1 cellular context compared by ENCODE assay signal in the genomic region with DNA sequence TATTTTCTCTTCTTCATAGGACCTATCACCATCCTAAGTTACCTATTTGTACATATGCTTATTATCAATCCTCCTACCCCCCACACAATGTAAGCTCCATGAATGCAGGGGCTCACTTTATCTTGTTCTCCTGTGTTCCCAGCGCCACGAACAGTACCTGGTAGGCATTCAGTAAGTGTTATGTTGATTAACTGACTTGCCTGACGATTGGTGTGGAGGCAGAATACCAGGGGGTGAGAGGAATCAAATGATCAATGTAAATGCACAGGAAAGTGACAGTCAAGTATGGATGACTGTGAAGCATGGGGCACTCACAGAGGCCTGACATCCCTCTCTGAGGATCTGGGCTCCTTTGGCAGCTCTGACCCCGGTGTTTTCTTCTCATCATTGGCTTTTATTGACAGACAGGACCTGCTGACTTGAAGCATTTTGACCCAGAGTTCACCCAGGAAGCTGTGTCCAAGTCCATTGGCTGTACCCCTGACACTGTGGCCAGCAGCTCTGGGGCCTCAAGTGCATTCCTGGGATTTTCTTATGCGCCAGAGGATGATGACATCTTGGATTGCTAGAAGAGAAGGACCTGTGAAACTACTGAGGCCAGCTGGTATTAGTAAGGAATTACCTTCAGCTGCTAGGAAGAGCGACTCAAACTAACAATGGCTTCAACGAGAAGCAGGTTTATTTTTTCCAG.
TF ChIP-seq lines count a peak whose summit lies in the region.

No MANE protein-coding gene starts in this region.

TF ChIP-seq in GM23338, 12 proteins besides CTCF, POLR2A, EP300 and RAD21 (continued from another document):
- TF ChIP-seq, protein P1, sequence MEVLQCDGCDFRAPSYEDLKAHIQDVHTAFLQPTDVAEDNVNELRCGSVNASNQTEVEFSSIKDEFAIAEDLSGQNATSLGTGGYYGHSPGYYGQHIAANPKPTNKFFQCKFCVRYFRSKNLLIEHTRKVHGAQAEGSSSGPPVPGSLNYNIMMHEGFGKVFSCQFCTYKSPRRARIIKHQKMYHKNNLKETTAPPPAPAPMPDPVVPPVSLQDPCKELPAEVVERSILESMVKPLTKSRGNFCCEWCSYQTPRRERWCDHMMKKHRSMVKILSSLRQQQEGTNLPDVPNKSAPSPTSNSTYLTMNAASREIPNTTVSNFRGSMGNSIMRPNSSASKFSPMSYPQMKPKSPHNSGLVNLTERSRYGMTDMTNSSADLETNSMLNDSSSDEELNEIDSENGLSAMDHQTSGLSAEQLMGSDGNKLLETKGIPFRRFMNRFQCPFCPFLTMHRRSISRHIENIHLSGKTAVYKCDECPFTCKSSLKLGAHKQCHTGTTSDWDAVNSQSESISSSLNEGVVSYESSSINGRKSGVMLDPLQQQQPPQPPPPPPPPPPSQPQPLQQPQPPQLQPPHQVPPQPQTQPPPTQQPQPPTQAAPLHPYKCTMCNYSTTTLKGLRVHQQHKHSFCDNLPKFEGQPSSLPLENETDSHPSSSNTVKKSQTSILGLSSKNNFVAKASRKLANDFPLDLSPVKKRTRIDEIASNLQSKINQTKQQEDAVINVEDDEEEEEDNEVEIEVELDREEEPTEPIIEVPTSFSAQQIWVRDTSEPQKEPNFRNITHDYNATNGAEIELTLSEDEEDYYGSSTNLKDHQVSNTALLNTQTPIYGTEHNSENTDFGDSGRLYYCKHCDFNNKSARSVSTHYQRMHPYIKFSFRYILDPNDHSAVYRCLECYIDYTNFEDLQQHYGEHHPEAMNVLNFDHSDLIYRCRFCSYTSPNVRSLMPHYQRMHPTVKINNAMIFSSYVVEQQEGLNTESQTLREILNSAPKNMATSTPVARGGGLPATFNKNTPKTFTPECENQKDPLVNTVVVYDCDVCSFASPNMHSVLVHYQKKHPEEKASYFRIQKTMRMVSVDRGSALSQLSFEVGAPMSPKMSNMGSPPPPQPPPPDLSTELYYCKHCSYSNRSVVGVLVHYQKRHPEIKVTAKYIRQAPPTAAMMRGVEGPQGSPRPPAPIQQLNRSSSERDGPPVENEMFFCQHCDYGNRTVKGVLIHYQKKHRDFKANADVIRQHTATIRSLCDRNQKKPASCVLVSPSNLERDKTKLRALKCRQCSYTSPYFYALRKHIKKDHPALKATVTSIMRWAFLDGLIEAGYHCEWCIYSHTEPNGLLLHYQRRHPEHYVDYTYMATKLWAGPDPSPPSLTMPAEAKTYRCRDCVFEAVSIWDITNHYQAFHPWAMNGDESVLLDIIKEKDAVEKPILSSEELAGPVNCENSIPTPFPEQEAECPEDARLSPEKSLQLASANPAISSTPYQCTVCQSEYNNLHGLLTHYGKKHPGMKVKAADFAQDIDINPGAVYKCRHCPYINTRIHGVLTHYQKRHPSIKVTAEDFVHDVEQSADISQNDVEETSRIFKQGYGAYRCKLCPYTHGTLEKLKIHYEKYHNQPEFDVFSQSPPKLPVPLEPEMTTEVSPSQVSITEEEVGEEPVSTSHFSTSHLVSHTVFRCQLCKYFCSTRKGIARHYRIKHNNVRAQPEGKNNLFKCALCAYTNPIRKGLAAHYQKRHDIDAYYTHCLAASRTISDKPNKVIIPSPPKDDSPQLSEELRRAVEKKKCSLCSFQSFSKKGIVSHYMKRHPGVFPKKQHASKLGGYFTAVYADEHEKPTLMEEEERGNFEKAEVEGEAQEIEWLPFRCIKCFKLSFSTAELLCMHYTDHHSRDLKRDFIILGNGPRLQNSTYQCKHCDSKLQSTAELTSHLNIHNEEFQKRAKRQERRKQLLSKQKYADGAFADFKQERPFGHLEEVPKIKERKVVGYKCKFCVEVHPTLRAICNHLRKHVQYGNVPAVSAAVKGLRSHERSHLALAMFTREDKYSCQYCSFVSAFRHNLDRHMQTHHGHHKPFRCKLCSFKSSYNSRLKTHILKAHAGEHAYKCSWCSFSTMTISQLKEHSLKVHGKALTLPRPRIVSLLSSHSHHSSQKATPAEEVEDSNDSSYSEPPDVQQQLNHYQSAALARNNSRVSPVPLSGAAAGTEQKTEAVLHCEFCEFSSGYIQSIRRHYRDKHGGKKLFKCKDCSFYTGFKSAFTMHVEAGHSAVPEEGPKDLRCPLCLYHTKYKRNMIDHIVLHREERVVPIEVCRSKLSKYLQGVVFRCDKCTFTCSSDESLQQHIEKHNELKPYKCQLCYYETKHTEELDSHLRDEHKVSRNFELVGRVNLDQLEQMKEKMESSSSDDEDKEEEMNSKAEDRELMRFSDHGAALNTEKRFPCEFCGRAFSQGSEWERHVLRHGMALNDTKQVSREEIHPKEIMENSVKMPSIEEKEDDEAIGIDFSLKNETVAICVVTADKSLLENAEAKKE (CRISPR knock-in tag; IDR thresholded peaks at IDR 0.05) = no peak
